ENCODE assay signal across 8 cellular contexts in genomic region chr19:1324792-1325567, GRCh38. TPM values are rescaled to one million over a fixed set of nuclear protein-coding genes. Genes with fewer than 3 reads are reported as not detected.
DNase-seq lines count a peak whose midpoint lies in the region; ATAC-seq and TF ChIP-seq lines count a peak whose summit lies in the region.

No MANE protein-coding gene starts in this region.

- H3K9ac ChIP-seq in adipocyte (ENCODE audit: low read length) (peak overlapping the region; percentile 78), rectal smooth muscle tissue (ENCODE audit: low read length) (no peak overlapping the region)

- peaks cover 14% of the 10 kb centered on the region for H3K27me3 ChIP-seq in adipocyte (replicated peaks; ENCODE audit: control insufficient read depth, insufficient read depth, low read length)
- peaks cover 0 to 40% (median 13%) of the 10 kb centered on the region in 9 donors for H3K27me3 ChIP-seq in heart left ventricle
- H3K27me3 ChIP-seq in rectal smooth muscle tissue (ENCODE audit: control insufficient read depth, insufficient read depth, low read length) = peaks cover 9% of the 10 kb centered on the region

- H3K9me3 ChIP-seq in adipocyte (ENCODE audit: control insufficient read depth, low read length) (no peaks in the 10 kb centered on the region), heart left ventricle (no peaks in the 10 kb centered on the region)

- H3K4me3 ChIP-seq in adipocyte (ENCODE audit: low read length) (peak overlapping the region; percentile 66), heart left ventricle (peak overlapping the region in 11 of 12 donors; percentile 26 to 60 (median 50)), rectal smooth muscle tissue (ENCODE audit: low read length) (peak overlapping the region; percentile 51)

- H3K36me3 ChIP-seq in adipocyte (ENCODE audit: control insufficient read depth, insufficient read depth, low read length, severe bottlenecking) (no peaks in the 10 kb centered on the region), heart left ventricle (no peaks in the 10 kb centered on the region), rectal smooth muscle tissue (ENCODE audit: control insufficient read depth, insufficient read depth, low read length) (no peaks in the 10 kb centered on the region)

- WGBS in heart left ventricle, 4 donors = 2 to 23% (median 8%) methylated on average over 23 to 66 of the region's 66 CpGs

- TF ChIP-seq CTCF in heart left ventricle (IDR thresholded peaks at IDR 0.05) = no peak

- ATAC-seq in heart left ventricle = peak; percentile 10 to 88 (median 73)

- TF ChIP-seq POLR2A in heart left ventricle (IDR thresholded peaks at IDR 0.05) = no peak

- peak; percentile 78 for DNase-seq in EL
- peak; percentile 3 for DNase-seq in NCI-H1694 (lab: John Stamatoyannopoulos, UW)
- peak; percentile 86 for DNase-seq in adipocyte (ENCODE audit: low read depth)
- DNase-seq in heart left ventricle = peak in 4 of 5 donors; percentile 31 to 67 (median 65)
- no peak for DNase-seq in T-helper 9 cell
- no peak for DNase-seq in SKM-1 treated with dmso at 0.1 percent for 144 hours (lab: John Stamatoyannopoulos, UW; ENCODE audit: unreplicated experiment)
- DNase-seq in activated CD4-positive, CD25-positive, alpha-beta regulatory T cell treated with anti-CD3 and anti-CD28 coated beads, Interleukin-2, amount 50 U/mL, for 72 hours = no peak

- H3K4me1 ChIP-seq in adipocyte (ENCODE audit: control insufficient read depth, insufficient read depth, low read length) (peaks cover 5% of the 10 kb centered on the region), heart left ventricle (peaks cover 0 to 14% (median 7%) of the 10 kb centered on the region in 12 donors), rectal smooth muscle tissue (ENCODE audit: control insufficient read depth, insufficient read depth, low read length) (peaks cover 2% of the 10 kb centered on the region)

- peak overlapping the region in 2 of 12 donors; percentile 8 to 35 for H3K27ac ChIP-seq in heart left ventricle
- H3K27ac ChIP-seq in rectal smooth muscle tissue (ENCODE audit: low read depth, low read length) = no peak overlapping the region

- intact Hi-C loops in heart left ventricle (cut with DNase I) = no loop called here

RNA-seq across cellular contexts. Expression of gene EFNA2, which starts 39.3 kb away (rescaled TPM):
- not detected for total RNA-seq in heart left ventricle
- not detected for polyA plus RNA-seq in heart left ventricle

RNA-seq across cellular contexts. Expression of gene FAM174C, which starts 49.6 kb away (rescaled TPM):
- total RNA-seq in heart left ventricle = 10 to 100 TPM; 11.6 to 46.7 (median 18.7) TPM
- polyA plus RNA-seq in heart left ventricle = 10 to 100 TPM; 23.8 to 56.4 TPM

RNA-seq across cellular contexts. Expression of gene CIRBP, which starts 55.8 kb away (rescaled TPM):
- 100 to 1,000 TPM; 149 to 425 (median 269) TPM for total RNA-seq in heart left ventricle
- polyA plus RNA-seq in heart left ventricle = 100 to 1,000 TPM; 217 to 282 TPM

RNA-seq across cellular contexts. Expression of gene NDUFS7, which starts 58.7 kb away (rescaled TPM):
- total RNA-seq in heart left ventricle = 100 to 1,000 TPM; 205 to 717 (median 336) TPM
- polyA plus RNA-seq in heart left ventricle = 100 to 1,000 TPM; 251 to 634 TPM

Comparison
In these comparisons a context has a peak if more than half of its experiments do, and no peak if none do; other contexts are left out.
1. DNase-seq: peak in EL (single experiment), NCI-H1694 (single experiment), adipocyte (single experiment) and heart left ventricle (4 of 5); none in T-helper 9 cell (single experiment), SKM-1 treated with dmso at 0.1 percent for 144 hours (single experiment) and activated CD4-positive, CD25-positive, alpha-beta regulatory T cell treated with anti-CD3 and anti-CD28 coated beads, Interleukin-2, amount 50 U/mL, for 72 hours (single experiment).
2. Peak in every context shown above with its lines, with median percentiles within 50 percentile points of each other: H3K4me3 ChIP-seq.